In genomic region chr9:117414220-117414905, GRCh38 we compare ENCODE assay signal across 9 cellular contexts. TPM values are rescaled to one million over a fixed set of nuclear protein-coding genes. Genes with fewer than 3 reads are reported as not detected.
DNase-seq lines count a peak whose midpoint lies in the region; ATAC-seq, FAIRE-seq and TF ChIP-seq lines count a peak whose summit lies in the region.
"Had no signal": no experiment of that assay in that cellular context is flagged by ENCODE, and none has a peak within 500 bp of the region (broad histone marks: within the 10 kb centered on the region; RNA-seq: fewer than 3 reads in every experiment).

No MANE protein-coding gene starts in this region.

- intact Hi-C loops in thyroid gland (cut with DNase I), result no loop called here

- TF ChIP-seq RAD21 in A549 (conservative IDR thresholded peaks at IDR 0.05 in 1 of 2, IDR thresholded peaks at IDR 0.05 in 1 of 2), result no peak

- TF ChIP-seq CTCF in A549 (IDR thresholded peaks at IDR 0.05) (no peak), brain microvascular endothelial cell (IDR thresholded peaks at IDR 0.05; ENCODE audit: low read depth, low read length, missing control alignments) (no peak), thyroid gland (IDR thresholded peaks at IDR 0.05) (no peak)

- no peak for TF ChIP-seq EP300 in A549 (IDR thresholded peaks at IDR 0.05)

- WGBS in A549 (ENCODE audit: missing lambda C conversion rate), result 7% methylated on average over 30 of the region's 77 CpGs
- WGBS in thyroid gland, 2 donors, result 5% methylated on average over 10 of the region's 77 CpGs; no CpG with 5 or more reads in 1 of the 2 donors

- H3K9me3 ChIP-seq in A549 (no peaks in the 10 kb centered on the region), thyroid gland (no peaks in the 10 kb centered on the region)

- POLR2A ChIA-PET in A549 (lab: Yijun Ruan, JAX), result no interaction called here

- TF ChIP-seq POLR2A in A549 (IDR thresholded peaks at IDR 0.05; ENCODE audit: low read length), result no peak
- no peak for TF ChIP-seq POLR2A in thyroid gland (IDR thresholded peaks at IDR 0.05)

- peaks cover 67% of the 10 kb centered on the region for H3K27me3 ChIP-seq in H7 (ENCODE audit: control insufficient read depth, insufficient read depth, low read length)
- H3K27me3 ChIP-seq in brain microvascular endothelial cell (replicated peaks), result peaks cover 31% of the 10 kb centered on the region
- peaks cover 7% of the 10 kb centered on the region for H3K27me3 ChIP-seq in thyroid gland

- peak in 1 of 2 experiments; percentile 39 for DNase-seq in A549 (ENCODE audit: low read depth in 1 of 2, low spot score in 1 of 2)
- peak; percentile 79 for DNase-seq in H7
- DNase-seq in brain microvascular endothelial cell, result peak; percentile 1
- peak; percentile 70 for DNase-seq in left kidney (ENCODE audit: low read depth, low spot score)
- DNase-seq in thyroid gland, result peak; percentile 27 to 47
- DNase-seq in stimulated activated CD4-positive, alpha-beta T cell treated with anti-CD3 and anti-CD28 coated beads, Interleukin-2, amount 100 ng/mL, for 48 hours, result no peak
- no peak for DNase-seq in GM19240 (ENCODE audit: insufficient read length, low spot score)

- in situ Hi-C loops in brain microvascular endothelial cell (cut with HindIII; ENCODE audit: low pct_ligation_motif_present, low sequenced_read_pairs), result no loop called here

- no peaks in the 10 kb centered on the region for H3K36me3 ChIP-seq in H7 (replicated peaks; ENCODE audit: control insufficient read depth, insufficient read depth, low read length)
- H3K36me3 ChIP-seq in brain microvascular endothelial cell (replicated peaks), result no peaks in the 10 kb centered on the region
- H3K36me3 ChIP-seq in thyroid gland, result no peaks in the 10 kb centered on the region

- ATAC-seq in A549 (peak; percentile 60 to 71), HG03196 (IDR thresholded peaks at IDR 0.05; ENCODE audit: unreplicated experiment) (no peak)

- H3K27ac ChIP-seq in A549 (peak overlapping the region in 1 of 2 experiments; percentile 41; a peak in 2 of 6 replicates), brain microvascular endothelial cell (no peak overlapping the region), thyroid gland (no peak overlapping the region)

- FAIRE-seq in A549 (lab: Jason Lieb, UNC), result no peak
- FAIRE-seq: GM18507 had no signal

- CTCF ChIA-PET in A549 (lab: Yijun Ruan, JAX), result interaction anchor here (1.3 kb wide), 1 partner anchor 13 kb away, joined by 4 read pairs; no protein-coding TSS in a partner anchor

- H3K4me3 ChIP-seq in A549, result peak overlapping the region; percentile 47
- peak overlapping the region; percentile 43 for H3K4me3 ChIP-seq in H7 (ENCODE audit: insufficient read depth, low read depth, low read length)
- peak overlapping the region; percentile 29 for H3K4me3 ChIP-seq in brain microvascular endothelial cell (ENCODE audit: low read depth, low read length)
- peak overlapping the region in 1 of 3 donors; percentile 10 for H3K4me3 ChIP-seq in thyroid gland (replicated peaks in 1 of 3)

- peak overlapping the region; percentile 99 for H3K4me2 ChIP-seq in A549

- H3K4me1 ChIP-seq in A549, result peaks cover 13% of the 10 kb centered on the region
- peaks cover 4 to 21% of the 10 kb centered on the region in 2 donors for H3K4me1 ChIP-seq in thyroid gland

TF ChIP-seq in A549, 52 proteins besides CTCF, POLR2A, EP300 and RAD21:
- TF ChIP-seq NR3C1 (IDR thresholded peaks at IDR 0.05), result no peak

RNA-seq across cellular contexts. Expression of gene ASTN2, which starts 0.5 kb away (rescaled TPM):
- 11.6 and 14.2 TPM in 2 replicates for polyA plus RNA-seq in A549 (2011; rRNA removed)
- polyA plus RNA-seq in A549 (2012; cell fraction: cytosol; rRNA removed), result 7.1 and 7.8 TPM in 2 replicates
- 4.2 and 4.4 TPM in 2 replicates for polyA plus RNA-seq in A549 (2012; cell fraction: nucleus; rRNA removed)
- polyA plus RNA-seq in A549 (2017; fragmentation: RNase III; extraction: RNeasy Plus Mini Kit Qiagen cat#74134 plus additional on column Dnase treatment), result 5.8 to 7.2 TPM (median 6.0 TPM) in 3 replicates
- polyA minus RNA-seq in A549 (2011; rRNA and poly(A)+ RNA removed), result 34.6 and 36.9 TPM in 2 replicates
- 7.4 and 9.3 TPM in 2 replicates for total RNA-seq in H7 (2014; rRNA removed; shearing (Covaris generic))
- 1 to 10 TPM in 3 of 4 donors, under 1 TPM in 1; 0.94 to 5.6 (median 3.7) TPM for total RNA-seq in thyroid gland

Comparison
In these comparisons a context has a peak if more than half of its experiments do, and no peak if none do; other contexts are left out.
1. DNase-seq: peak in H7 (single experiment), brain microvascular endothelial cell (single experiment), left kidney (single experiment) and thyroid gland (2 of 2); none in stimulated activated CD4-positive, alpha-beta T cell treated with anti-CD3 and anti-CD28 coated beads, Interleukin-2, amount 100 ng/mL, for 48 hours (0 of 2) and GM19240 (single experiment).